In the genomic region with DNA sequence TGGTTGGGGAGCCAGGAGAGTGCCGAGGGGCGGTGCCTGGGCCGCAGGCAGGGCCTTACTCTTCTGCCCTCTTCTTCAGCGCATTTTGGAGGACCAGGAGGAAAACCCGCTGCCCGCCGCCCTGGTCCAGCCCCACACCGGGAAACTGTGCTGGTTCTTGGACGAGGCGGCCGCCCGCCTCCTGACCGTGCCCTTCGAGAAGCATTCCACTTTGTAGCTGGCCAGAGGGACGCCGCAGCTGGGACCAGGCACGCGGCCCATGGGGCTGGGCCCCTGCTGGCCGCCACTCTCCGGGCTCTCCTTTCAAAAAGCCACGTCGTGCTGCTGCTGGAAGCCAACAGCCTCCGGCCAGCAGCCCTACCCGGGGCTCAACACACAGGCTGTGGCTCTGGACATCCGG, we compare ENCODE assay signal across 1 cellular context.
TF ChIP-seq lines count a peak whose summit lies in the region.

No MANE protein-coding gene starts in this region.

TF ChIP-seq in GM23338, 12 proteins besides CTCF, POLR2A, EP300 and RAD21 (continued from another document):
- no peak for TF ChIP-seq NANOG (IDR thresholded peaks at IDR 0.05; ENCODE audit: borderline replicate concordance)
- no peak for TF ChIP-seq ZNF331 (CRISPR knock-in tag; IDR thresholded peaks at IDR 0.05; ENCODE audit: low read depth)
TF ChIP-seq in GM23338: peak in this region for 0.
